Comparison of ENCODE assay signal across 10 cellular contexts in genomic region chr15:85024509-85025336, GRCh38. TPM values are rescaled to one million over a fixed set of nuclear protein-coding genes. Genes with fewer than 3 reads are reported as not detected.
DNase-seq lines count a peak whose midpoint lies in the region; ATAC-seq and TF ChIP-seq lines count a peak whose summit lies in the region.
"Had no signal": no experiment of that assay in that cellular context is flagged by ENCODE, and none has a peak within 500 bp of the region (broad histone marks: within the 10 kb centered on the region; RNA-seq: fewer than 3 reads in every experiment).

No MANE protein-coding gene starts in this region.

- H3K36me3 ChIP-seq in PC-9 (ENCODE audit: low read depth), result no peaks in the 10 kb centered on the region
- H3K36me3 ChIP-seq: neural progenitor cell had no signal

- POLR2A ChIA-PET in PC-9 (lab: Charles Lee; ENCODE audit: unreplicated experiment), result interaction anchor here (0.6 to 0.7 kb wide), 3 partner anchors 16 to 1672 kb away, joined by 3 to 6 read pairs (median 4); no protein-coding TSS in a partner anchor

- 0 out of 2 replicates have a peak overlapping the region, but pooled peaks have one; percentile 22 for H3K27ac ChIP-seq in PC-9
- H3K27ac ChIP-seq: neural progenitor cell had no signal

- no peaks in the 10 kb centered on the region for H3K9me2 ChIP-seq in PC-9 (ENCODE audit: insufficient read depth)

- intact Hi-C loops in PC-9 (cut with micrococcal nuclease; ENCODE audit: unreplicated experiment), result no loop called here

- H2AFZ ChIP-seq in PC-9, result no peak overlapping the region
- H2AFZ ChIP-seq: neural progenitor cell had no signal

- TF ChIP-seq CTCF in GM20000 (IDR thresholded peaks at IDR 0.05; ENCODE audit: extremely low read depth, missing control alignments) (no peak), PC-9 (conservative IDR thresholded peaks at IDR 0.05) (no peak)

- BruUV-seq in PC-9 (replicated peaks; lab: Mats Ljungman, UMichigan), result no TSS peak

- H3K79me2 ChIP-seq in PC-9 (ENCODE audit: low read depth), result peaks cover 94% of the 10 kb centered on the region

- DNase-seq in GM20000 (ENCODE audit: low spot score), result peak; percentile 25
- peak; percentile 16 to 61 for DNase-seq in PC-9
- peak; percentile 32 for DNase-seq in fibroblast of gingiva (ENCODE audit: low read depth)
- DNase-seq in skeletal muscle cell (ENCODE audit: low read depth), result peak; percentile 24
- DNase-seq in NCI-H82 (lab: John Stamatoyannopoulos, UW), result no peak
- DNase-seq in GOT3 (lab: John Stamatoyannopoulos, UW), result no peak
- no peak for DNase-seq in SHP77 (lab: John Stamatoyannopoulos, UW)
- DNase-seq: activated CD4-positive, alpha-beta T cell treated with anti-CD3 and anti-CD28 coated beads for 1 hour had no signal

- H3K4me3 ChIP-seq in PC-9, result no peak overlapping the region
- no peak overlapping the region for H3K4me3 ChIP-seq in skeletal muscle cell (ENCODE audit: low read depth, low read length)
- H3K4me3 ChIP-seq: neural progenitor cell had no signal

- H3K27me3 ChIP-seq in PC-9 (ENCODE audit: insufficient read depth, low read depth), result no peaks in the 10 kb centered on the region
- H3K27me3 ChIP-seq: neural progenitor cell had no signal

- peaks cover 13% of the 10 kb centered on the region for H4K20me1 ChIP-seq in PC-9 (ENCODE audit: insufficient read depth)

- H3K4me1 ChIP-seq in PC-9 (replicated peaks; ENCODE audit: insufficient read depth), result peaks cover 23% of the 10 kb centered on the region

- peak overlapping the region; percentile 32; the same call in 1 of the 2 replicates for H3K4me2 ChIP-seq in PC-9
- H3K4me2 ChIP-seq: neural progenitor cell had no signal

- H3K9me3 ChIP-seq in PC-9 (ENCODE audit: insufficient read depth, low read depth), result no peaks in the 10 kb centered on the region

- no peak for ATAC-seq in HG02852 (IDR thresholded peaks at IDR 0.05; ENCODE audit: unreplicated experiment)

- H3F3A ChIP-seq in PC-9 (ENCODE audit: insufficient read depth, low read depth), result peaks cover 13% of the 10 kb centered on the region; the same call in 1 of the 2 replicates

- CTCF ChIA-PET in PC-9 (lab: Charles Lee), result no interaction called here

RNA-seq across cellular contexts. Expression of gene PDE8A, which starts 43.1 kb away (rescaled TPM):
- total RNA-seq in PC-9 (2021), result 38.8 and 47.3 TPM in 2 replicates

Comparison
In these comparisons a context has a peak if more than half of its experiments do, and no peak if none do; other contexts are left out.
1. DNase-seq: peak in GM20000 (single experiment), PC-9 (2 of 2), fibroblast of gingiva (single experiment) and skeletal muscle cell (single experiment); none in NCI-H82 (single experiment), GOT3 (single experiment) and SHP77 (0 of 2).